In the genomic region with DNA sequence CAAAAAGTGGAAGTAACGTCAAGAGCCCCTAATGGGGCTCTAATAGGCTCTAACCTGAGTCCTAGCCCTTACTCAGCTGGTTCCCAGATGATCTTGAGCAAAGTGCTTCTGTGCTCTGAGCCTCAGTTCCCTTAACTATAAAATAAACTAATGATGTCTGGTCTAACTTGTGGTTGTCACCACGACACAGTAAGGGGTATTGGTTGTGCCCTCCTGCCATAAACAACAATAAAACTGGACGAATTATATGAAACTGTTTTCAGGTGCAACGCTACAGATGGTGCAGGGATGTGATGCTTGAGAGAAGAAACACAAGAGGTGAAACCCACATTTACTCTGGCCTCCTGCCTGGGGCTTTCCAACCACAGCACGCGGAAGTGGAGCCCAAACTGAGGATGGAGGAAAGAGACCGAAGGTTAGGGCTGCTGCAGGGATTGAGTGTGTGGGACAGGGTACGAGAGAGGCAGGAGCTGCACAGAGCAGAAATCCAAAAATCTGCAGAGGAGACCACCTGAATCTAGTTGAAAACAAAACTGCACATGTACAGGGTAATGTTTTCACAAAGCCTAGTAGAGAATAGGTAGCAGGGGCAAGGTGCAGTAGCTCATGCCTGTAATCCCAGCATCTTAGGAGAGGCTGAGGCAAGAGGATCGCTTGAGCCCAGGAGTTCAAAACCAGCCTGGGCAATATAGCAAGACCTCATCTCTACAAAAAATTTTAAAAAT, we compare ENCODE assay signal across 8 cellular contexts. TPM values are rescaled to one million over a fixed set of nuclear protein-coding genes. Genes with fewer than 3 reads are reported as not detected.
DNase-seq lines count a peak whose midpoint lies in the region; ATAC-seq and TF ChIP-seq lines count a peak whose summit lies in the region.

No MANE protein-coding gene starts in this region.

- peaks cover 6% of the 10 kb centered on the region for H3K9me3 Mint-ChIP-seq in CD4-positive, alpha-beta T cell

- H3K36me3 Mint-ChIP-seq in CD4-positive, alpha-beta T cell (ENCODE audit: low read depth): no peaks in the 10 kb centered on the region

- ATAC-seq in CD4-positive, alpha-beta T cell (ENCODE audit: poor library complexity): peak; percentile 91
- ATAC-seq in GM19351 (IDR thresholded peaks at IDR 0.05; ENCODE audit: unreplicated experiment): peak; percentile 85
- peak; percentile 91 for ATAC-seq in HG03159 (IDR thresholded peaks at IDR 0.05; ENCODE audit: unreplicated experiment)
- no peak for ATAC-seq in Right ventricle myocardium superior (ENCODE audit: poor library complexity)

- no peak overlapping the region for H3K27ac ChIP-seq in CD4-positive, alpha-beta T cell (ENCODE audit: low read depth, low read length)

- H3K4me1 Mint-ChIP-seq in CD4-positive, alpha-beta T cell (ENCODE audit: low read depth): peaks cover 35% of the 10 kb centered on the region

- H3K4me3 Mint-ChIP-seq in CD4-positive, alpha-beta T cell: no peak overlapping the region

- TF ChIP-seq CTCF in CD4-positive, alpha-beta T cell (IDR thresholded peaks at IDR 0.05): no peak

- no peaks in the 10 kb centered on the region for H3K27me3 ChIP-seq in CD4-positive, alpha-beta T cell (ENCODE audit: control insufficient read depth, insufficient read depth, low read length)

- POLR2A ChIA-PET in CD4-positive, alpha-beta T cell (lab: Charles Lee): interaction anchor here (0.6 to 1.9 kb wide), 4 partner anchors 12 to 304 kb away, joined by 3 to 13 read pairs (median 3); no protein-coding TSS in a partner anchor

- H3K27ac Mint-ChIP-seq in CD4-positive, alpha-beta T cell: peak overlapping the region; percentile 68

- intact Hi-C loops in CD4-positive, alpha-beta T cell (cut with DNase I, micrococcal nuclease): no loop called here
- intact Hi-C loops in Right ventricle myocardium superior (cut with DNase I): no loop called here

- CTCF ChIA-PET in CD4-positive, alpha-beta T cell (lab: Charles Lee): interaction anchor here (1.8 kb wide), 1 partner anchor 444 kb away, joined by 3 read pairs; no protein-coding TSS in a partner anchor

- no peaks in the 10 kb centered on the region for H3K9me3 ChIP-seq in CD4-positive, alpha-beta T cell (ENCODE audit: control insufficient read depth, low read length)

- no peaks in the 10 kb centered on the region for H3K27me3 Mint-ChIP-seq in CD4-positive, alpha-beta T cell

- DNase-seq in CD4-positive, alpha-beta T cell: peak in 5 of 10 experiments; percentile 25 to 42 (median 29)
- peak; percentile 33 for DNase-seq in activated T-helper 9 cell treated with anti-CD3 and anti-CD28 coated beads, Interleukin-2, amount 50 U/mL, for 16 hours (ENCODE audit: low read depth)
- DNase-seq in HuH-7.5 (ENCODE audit: low spot score) (no peak), NCI-H446 (lab: John Stamatoyannopoulos, UW) (no peak), Right ventricle myocardium superior (no peak)
- no peak for DNase-seq in activated CD4-positive, CD25-positive, alpha-beta regulatory T cell treated with anti-CD3 and anti-CD28 coated beads, Interleukin-2, amount 50 U/mL, for 72 hours

RNA-seq across cellular contexts. Expression of gene BCL2L14, which starts 45.6 kb away (rescaled TPM):
- total RNA-seq in CD4-positive, alpha-beta T cell: under 1 TPM; 0.28 to 0.38 TPM
- total RNA-seq in Right ventricle myocardium superior: not detected
